In the genomic region with DNA sequence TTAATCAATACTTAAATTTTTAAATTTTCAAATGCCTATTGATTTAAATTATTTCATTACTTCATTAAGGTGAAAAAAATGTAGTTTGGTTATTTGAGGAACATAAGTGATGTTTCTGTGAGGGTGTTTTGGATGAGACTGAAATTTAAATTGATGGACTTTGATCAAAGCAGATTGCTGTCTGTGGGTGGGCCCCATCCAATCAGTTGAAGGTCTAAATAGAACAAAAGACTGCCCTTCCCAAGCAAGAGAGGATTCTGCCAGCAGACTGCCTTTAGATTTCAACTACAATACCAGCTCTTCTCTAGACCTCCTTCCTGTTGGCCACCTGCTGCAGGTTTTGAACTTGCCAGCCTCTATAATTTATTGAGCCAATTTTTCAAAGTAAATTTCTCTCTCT, we compare ENCODE assay signal across 26 cellular contexts.
"Had no signal": no experiment of that assay in that cellular context is flagged by ENCODE, and none has a peak within 500 bp of the region (broad histone marks: within the 10 kb centered on the region; RNA-seq: fewer than 3 reads in every experiment).

No MANE protein-coding gene starts in this region.

- H3K27ac ChIP-seq: ascending aorta, cardiac muscle cell, VCaP had no signal

- DNase-seq: activated B cell treated with CpG ODN at 0.5 μM for 24 hours; activated CD4-positive, alpha-beta memory T cell treated with anti-CD3 and anti-CD28 coated beads for 36 hours; activated CD4-positive, alpha-beta T cell treated with anti-CD3 and anti-CD28 coated beads for 4 hours; activated CD4-positive, alpha-beta T cell treated with anti-CD3 and anti-CD28 coated beads, Interleukin-2, amount 10 ng/mL, durations not matched to agents 24 days and 14 days; activated CD4-positive, alpha-beta T cell treated with anti-CD3 and anti-CD28 coated beads, Interleukin-2, amount 50 U/mL, for 1 hour; activated CD4-positive, alpha-beta T cell treated with anti-CD3 and anti-CD28 coated beads, Interleukin-2, amount 50 U/mL, for 4 hours; activated CD4-positive, CD25-positive, alpha-beta regulatory T cell treated with anti-CD3 and anti-CD28 coated beads, Interleukin-2, amount 50 U/mL, for 72 hours; activated CD8-positive, alpha-beta memory T cell treated with anti-CD3 and anti-CD28 coated beads, Interleukin-2, amount 50 U/mL, for 48 hours; activated CD8-positive, alpha-beta T cell treated with anti-CD3 and anti-CD28 coated beads for 36 hours; activated effector memory CD4-positive, alpha-beta T cell treated with Interleukin-2 at 50 U/mL for 16 hours; activated gamma-delta T cell; activated naive CD4-positive, alpha-beta T cell treated with anti-CD3 and anti-CD28 coated beads, Interleukin-2, amount 10 ng/mL, durations not matched to agents 7 days and 5 days; activated naive CD4-positive, alpha-beta T cell treated with Interleukin-2 at 50 U/mL for 16 hours; activated naive CD8-positive, alpha-beta T cell treated with anti-CD3 and anti-CD28 coated beads, Interleukin-2, amount 10 ng/mL, durations not matched to agents 7 days and 5 days; activated naive CD8-positive, alpha-beta T cell treated with anti-CD3 and anti-CD28 coated beads, Interleukin-2, amount 50 U/mL, for 24 hours; activated T-cell treated with anti-CD3 and anti-CD28 coated beads, Interleukin-2, amount 50 U/mL, for 24 hours; activated T-cell treated with anti-CD3 and anti-CD28 coated beads, Interleukin-2, amount 50 U/mL, for 48 hours; amygdala; anterior cingulate cortex; caudate nucleus; cerebellar nuclear complex; T-helper 2 cell; T-helper 9 cell had no signal

- H3K27me3 ChIP-seq: ascending aorta, cardiac muscle cell had no signal

- H3K4me3 ChIP-seq: ascending aorta, cardiac muscle cell had no signal

- H3K36me3 ChIP-seq: ascending aorta, cardiac muscle cell had no signal

- H3K4me1 ChIP-seq: ascending aorta had no signal
